Comparison of ENCODE assay signal across 10 cellular contexts in the genomic region with DNA sequence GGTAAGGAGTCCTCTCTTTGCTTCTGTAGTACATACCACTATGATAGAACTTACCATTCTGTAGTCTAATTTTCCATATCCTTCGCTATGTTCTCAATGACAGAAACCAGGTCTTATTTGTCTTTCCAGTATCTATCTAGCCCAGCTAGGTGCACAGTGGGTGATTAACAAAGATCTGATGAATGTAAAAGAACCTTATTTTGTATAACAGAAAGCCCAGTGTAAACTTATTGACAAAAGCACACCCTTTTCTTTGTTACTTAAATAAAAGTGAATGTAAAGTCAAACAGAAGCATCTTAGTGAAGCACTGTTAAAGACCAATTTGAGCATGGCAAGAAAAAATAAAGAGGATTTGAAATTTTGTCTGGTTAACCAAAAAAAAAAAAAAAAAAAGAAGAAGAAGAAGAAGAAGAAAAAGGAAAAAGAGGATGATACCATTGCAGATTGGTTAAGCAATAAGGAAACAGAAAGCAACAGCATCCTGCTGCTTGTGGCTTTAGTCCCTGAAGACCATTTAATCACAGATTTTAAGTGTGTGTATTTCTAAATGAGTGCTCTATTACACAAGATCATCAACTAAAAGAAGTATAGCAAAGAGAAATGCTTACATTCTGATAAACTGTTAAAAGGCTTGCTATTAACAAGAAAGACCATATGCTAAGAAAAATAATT. TPM values are rescaled to one million over a fixed set of nuclear protein-coding genes. Genes with fewer than 3 reads are reported as not detected.
DNase-seq lines count a peak whose midpoint lies in the region; ATAC-seq and TF ChIP-seq lines count a peak whose summit lies in the region.
"Had no signal": no experiment of that assay in that cellular context is flagged by ENCODE, and none has a peak within 500 bp of the region (broad histone marks: within the 10 kb centered on the region; RNA-seq: fewer than 3 reads in every experiment).

No MANE protein-coding gene starts in this region.

- intact Hi-C loops in PC-3 (cut with micrococcal nuclease) (no loop called here), esophagus muscularis mucosa (cut with DNase I) (no loop called here)

- POLR2A ChIA-PET in PC-3 (lab: Charles Lee; ENCODE audit: unreplicated experiment), result no interaction called here

- H2AFZ ChIP-seq in PC-3 (ENCODE audit: low read length) (no peak overlapping the region), H9 (ENCODE audit: low read length) (no peak overlapping the region)

- H3K27ac Mint-ChIP-seq in H9, result no peak overlapping the region

- H3K14ac ChIP-seq in H9 (ENCODE audit: insufficient read depth, low read length), result no peak overlapping the region

- BruUV-seq in PC-3 (replicated peaks; lab: Mats Ljungman, UMichigan), result no TSS peak

- no peak overlapping the region for H4K8ac ChIP-seq in H9 (replicated peaks; ENCODE audit: insufficient read length, low read depth, low read length)

- H4K20me1 ChIP-seq in PC-3 (ENCODE audit: low read length) (no peaks in the 10 kb centered on the region), H9 (ENCODE audit: control insufficient read depth, insufficient read depth, insufficient read length) (no peaks in the 10 kb centered on the region)

- DNase-seq in PC-3 (no peak), myocyte (ENCODE audit: low read depth) (peak; percentile 17), H9 (no peak), esophagus muscularis mucosa (ENCODE audit: extremely low spot score) (no peak), hypothalamus (lab: John Stamatoyannopoulos, UW) (no peak)

- H3K23ac ChIP-seq in H9 (ENCODE audit: insufficient read length, low read depth, low read length), result no peak overlapping the region

- H3K4me3 ChIP-seq in PC-3 (ENCODE audit: low read length) (no peak overlapping the region), esophagus muscularis mucosa (no peak overlapping the region)

- H3T11ph ChIP-seq in H9 (ENCODE audit: low read length), result no peak overlapping the region

- no peak overlapping the region for H4K91ac ChIP-seq in H9 (ENCODE audit: insufficient read length, low read depth, low read length)

- H2AK5ac ChIP-seq in H9 (ENCODE audit: insufficient read length, low read length), result no peak overlapping the region

- no peak overlapping the region for H2BK5ac ChIP-seq in H9 (ENCODE audit: insufficient read length, low read length)

- H3K9me3 Mint-ChIP-seq in H9, result peaks cover 0 to 3% of the 10 kb centered on the region in 2 experiments; a peak in 1 of 5 replicates
- H3K9me3 Mint-ChIP-seq: activated naive CD4-positive, alpha-beta T cell treated with anti-CD3 and anti-CD28 coated beads, Interleukin-2, amount 50 U/mL, for 24 hours had no signal

- H3K79me2 ChIP-seq in PC-3 (ENCODE audit: low read length) (no peaks in the 10 kb centered on the region), H9 (ENCODE audit: insufficient read depth, low read length) (no peaks in the 10 kb centered on the region)

- H3K9me3 ChIP-seq in PC-3 (ENCODE audit: low read length), result no peaks in the 10 kb centered on the region
- no peaks in the 10 kb centered on the region for H3K9me3 ChIP-seq in H9 (ENCODE audit: control insufficient read depth, low read depth, low read length)
- no peaks in the 10 kb centered on the region for H3K9me3 ChIP-seq in esophagus muscularis mucosa

- H3K4me2 ChIP-seq in PC-3 (ENCODE audit: low read length) (peak overlapping the region; percentile 26), H9 (ENCODE audit: insufficient read depth, insufficient read length, low read length) (no peak overlapping the region)

- ATAC-seq in GM18861 (IDR thresholded peaks at IDR 0.05; ENCODE audit: unreplicated experiment), result peak; percentile 45
- peak; percentile 39 for ATAC-seq in HG02623 (IDR thresholded peaks at IDR 0.05; ENCODE audit: unreplicated experiment)
- ATAC-seq in PC-3, result no peak
- no peak for ATAC-seq in HG02840 (IDR thresholded peaks at IDR 0.05; ENCODE audit: low FRiP score, unreplicated experiment)
- ATAC-seq: Panc1 had no signal

- no peak overlapping the region for H2BK20ac ChIP-seq in H9 (ENCODE audit: low read depth, low read length, poor library complexity, severe bottlenecking)

- no peaks in the 10 kb centered on the region for H3K27me3 ChIP-seq in PC-3 (ENCODE audit: low read length)
- H3K27me3 ChIP-seq in H9 (ENCODE audit: insufficient read depth, low read length), result peaks cover 77% of the 10 kb centered on the region
- no peaks in the 10 kb centered on the region for H3K27me3 ChIP-seq in esophagus muscularis mucosa

- TF ChIP-seq CTCF in PC-3 (conservative IDR thresholded peaks at IDR 0.05; ENCODE audit: low read depth, low read length), result no peak
- no peak for TF ChIP-seq CTCF in H9 (conservative IDR thresholded peaks at IDR 0.05)
- no peak for TF ChIP-seq CTCF in esophagus muscularis mucosa (IDR thresholded peaks at IDR 0.05)

- H3K79me1 ChIP-seq in H9 (ENCODE audit: insufficient read depth, low read depth, low read length, poor library complexity, severe bottlenecking), result no peaks in the 10 kb centered on the region

- H2BK120ac ChIP-seq in H9 (ENCODE audit: low read depth, low read length, poor library complexity, severe bottlenecking), result no peak overlapping the region

- no peaks in the 10 kb centered on the region for H3F3A ChIP-seq in PC-3 (ENCODE audit: low read length, unreplicated experiment)

- no peaks in the 10 kb centered on the region for H3K27me3 Mint-ChIP-seq in H9 (ENCODE audit: low read depth)
- H3K27me3 Mint-ChIP-seq: activated naive CD4-positive, alpha-beta T cell treated with anti-CD3 and anti-CD28 coated beads, Interleukin-2, amount 50 U/mL, for 24 hours had no signal

- H3K9me2 ChIP-seq in PC-3 (replicated peaks; ENCODE audit: low read length), result no peaks in the 10 kb centered on the region

- no peak overlapping the region for H2BK15ac ChIP-seq in H9 (ENCODE audit: low read depth, low read length)

- TF ChIP-seq EP300 in esophagus muscularis mucosa (IDR thresholded peaks at IDR 0.05), result no peak

- H3K56ac ChIP-seq in H9 (ENCODE audit: insufficient read length, low read depth, low read length), result no peak overlapping the region

- no peaks in the 10 kb centered on the region for H3K36me3 ChIP-seq in PC-3 (ENCODE audit: low read depth, low read length)
- H3K36me3 ChIP-seq in esophagus muscularis mucosa, result no peaks in the 10 kb centered on the region

- no peak overlapping the region for H4K5ac ChIP-seq in H9 (ENCODE audit: insufficient read length, low read depth, low read length)

- H3K9ac ChIP-seq in PC-3 (ENCODE audit: low read length), result no peak overlapping the region
- H3K9ac ChIP-seq in H9 (ENCODE audit: extremely low read depth, insufficient read length, low read length), result no peak overlapping the region

- no peak overlapping the region for H3K4ac ChIP-seq in H9 (ENCODE audit: low read depth, low read length)

- H3K27ac ChIP-seq in PC-3 (ENCODE audit: low read length) (peak overlapping the region; percentile 19; the same call in 1 of the 2 replicates), H9 (ENCODE audit: insufficient read length, low read depth, low read length) (no peak overlapping the region), esophagus muscularis mucosa (replicated peaks in 1 of 4) (no peak overlapping the region)

- H3K4me3 Mint-ChIP-seq in H9, result no peak overlapping the region
- H3K4me3 Mint-ChIP-seq: activated naive CD4-positive, alpha-beta T cell treated with anti-CD3 and anti-CD28 coated beads, Interleukin-2, amount 50 U/mL, for 24 hours had no signal

- H3K4me1 ChIP-seq in PC-3 (ENCODE audit: insufficient read depth, low read length) (peaks cover 32% of the 10 kb centered on the region), H9 (ENCODE audit: insufficient read depth, low read length) (peaks cover 3% of the 10 kb centered on the region; the same call in 1 of the 2 replicates), esophagus muscularis mucosa (peaks cover 0 to 48% (median 25%) of the 10 kb centered on the region in 4 donors)

- H2BK12ac ChIP-seq in H9 (ENCODE audit: insufficient read length, low read depth, low read length), result no peak overlapping the region

- peaks cover 15 to 18% of the 10 kb centered on the region in 2 experiments for H3K4me1 Mint-ChIP-seq in H9

- no CpG with 5 or more reads among the region's 1 CpG for WGBS in H9 (ENCODE audit: extremely low coverage, insufficient read length, low lambda C conversion rate)
- WGBS in esophagus muscularis mucosa, result 93% methylated on average over 1 of the region's 1 CpG

- H3K23me2 ChIP-seq in H9 (ENCODE audit: insufficient read length, low read depth, low read length, poor library complexity, severe bottlenecking), result no peaks in the 10 kb centered on the region

- no peaks in the 10 kb centered on the region for H3K36me3 Mint-ChIP-seq in H9 (ENCODE audit: insufficient read depth in 1 of 3, low read depth in 3 of 3)
- H3K36me3 Mint-ChIP-seq: activated naive CD4-positive, alpha-beta T cell treated with anti-CD3 and anti-CD28 coated beads, Interleukin-2, amount 50 U/mL, for 24 hours had no signal

- TF ChIP-seq POLR2A in esophagus muscularis mucosa (IDR thresholded peaks at IDR 0.05; ENCODE audit: low read depth), result no peak

- no peak overlapping the region for H3K18ac ChIP-seq in H9 (ENCODE audit: insufficient read length, low read depth, low read length)

- CTCF ChIA-PET in PC-3 (lab: Charles Lee), result no interaction called here

RNA-seq across cellular contexts. Expression of gene MEGF9, which starts 21.2 kb away (rescaled TPM):
- total RNA-seq in PC-3 (2014; rRNA removed), result 2.6 and 3.1 TPM in 2 replicates
- 9.5 and 16.3 TPM in 2 replicates for total RNA-seq in myocyte
- 12.6 TPM for polyA plus RNA-seq in myocyte (2012)
- total RNA-seq in H9 (2021), result 0.94 and 0.99 TPM in 2 replicates
- 10 to 100 TPM; 17.1 to 23.1 (median 18.9) TPM for total RNA-seq in esophagus muscularis mucosa

Comparison
In these comparisons a context has a peak if more than half of its experiments do, and no peak if none do; other contexts are left out.
1. ATAC-seq: peak in GM18861 (single experiment) and HG02623 (single experiment); none in PC-3 (single experiment) and HG02840 (single experiment).